Comparison of ENCODE assay signal across 2 cellular contexts in the genomic region with DNA sequence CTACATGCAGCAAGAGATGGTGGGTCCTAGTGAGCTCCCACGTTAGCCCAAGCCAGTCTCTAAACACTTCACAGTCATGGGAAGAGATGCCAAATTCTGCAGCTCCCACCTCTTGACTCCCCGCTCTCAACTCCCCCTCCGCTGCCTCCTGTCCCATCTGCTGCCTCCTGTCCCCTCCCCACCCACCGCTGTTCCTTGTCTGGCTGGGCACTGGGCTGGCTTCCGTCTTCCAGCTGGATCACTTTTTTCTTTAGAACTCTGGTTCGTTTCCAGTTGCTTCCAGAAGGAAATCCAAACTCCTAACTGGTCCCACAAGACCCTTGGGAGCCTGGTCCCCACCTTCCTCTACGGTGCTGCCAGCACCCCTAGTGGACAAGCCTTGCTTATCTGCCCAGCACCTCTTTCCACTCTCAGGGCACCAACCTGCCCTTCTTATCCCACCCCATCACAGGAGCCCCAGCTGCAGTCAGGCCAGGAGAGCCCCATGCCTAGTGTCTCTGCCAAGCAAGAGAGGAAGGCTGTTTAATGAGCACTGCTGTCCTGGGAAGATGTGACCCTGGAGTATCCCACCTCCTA.
TF ChIP-seq lines count a peak whose summit lies in the region.

No MANE protein-coding gene starts in this region.

TF ChIP-seq in HCT116, 20 proteins besides CTCF, POLR2A, EP300 and RAD21:
- TF ChIP-seq ZNF274 (IDR thresholded peaks at IDR 0.05; ENCODE audit: low read depth, low read length) (no peak), ELF1 (IDR thresholded peaks at IDR 0.05; ENCODE audit: borderline replicate concordance, low read depth) (no peak), SRF (IDR thresholded peaks at IDR 0.05; ENCODE audit: low read depth) (no peak), YY1 (IDR thresholded peaks at IDR 0.05; ENCODE audit: extremely low read depth, insufficient replicate concordance, low read depth, low read length) (no peak), POLR2AphosphoS5 (IDR thresholded peaks at IDR 0.05; ENCODE audit: low read depth, low read length) (no peak), EGR1 (IDR thresholded peaks at IDR 0.05; ENCODE audit: low read depth) (no peak)
- TF ChIP-seq, protein P1, sequence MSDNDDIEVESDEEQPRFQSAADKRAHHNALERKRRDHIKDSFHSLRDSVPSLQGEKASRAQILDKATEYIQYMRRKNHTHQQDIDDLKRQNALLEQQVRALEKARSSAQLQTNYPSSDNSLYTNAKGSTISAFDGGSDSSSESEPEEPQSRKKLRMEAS (IDR thresholded peaks at IDR 0.05), result no peak
- TF ChIP-seq, protein P2, sequence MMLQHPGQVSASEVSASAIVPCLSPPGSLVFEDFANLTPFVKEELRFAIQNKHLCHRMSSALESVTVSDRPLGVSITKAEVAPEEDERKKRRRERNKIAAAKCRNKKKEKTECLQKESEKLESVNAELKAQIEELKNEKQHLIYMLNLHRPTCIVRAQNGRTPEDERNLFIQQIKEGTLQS (IDR thresholded peaks at IDR 0.05), result no peak
- TF ChIP-seq, protein P3, sequence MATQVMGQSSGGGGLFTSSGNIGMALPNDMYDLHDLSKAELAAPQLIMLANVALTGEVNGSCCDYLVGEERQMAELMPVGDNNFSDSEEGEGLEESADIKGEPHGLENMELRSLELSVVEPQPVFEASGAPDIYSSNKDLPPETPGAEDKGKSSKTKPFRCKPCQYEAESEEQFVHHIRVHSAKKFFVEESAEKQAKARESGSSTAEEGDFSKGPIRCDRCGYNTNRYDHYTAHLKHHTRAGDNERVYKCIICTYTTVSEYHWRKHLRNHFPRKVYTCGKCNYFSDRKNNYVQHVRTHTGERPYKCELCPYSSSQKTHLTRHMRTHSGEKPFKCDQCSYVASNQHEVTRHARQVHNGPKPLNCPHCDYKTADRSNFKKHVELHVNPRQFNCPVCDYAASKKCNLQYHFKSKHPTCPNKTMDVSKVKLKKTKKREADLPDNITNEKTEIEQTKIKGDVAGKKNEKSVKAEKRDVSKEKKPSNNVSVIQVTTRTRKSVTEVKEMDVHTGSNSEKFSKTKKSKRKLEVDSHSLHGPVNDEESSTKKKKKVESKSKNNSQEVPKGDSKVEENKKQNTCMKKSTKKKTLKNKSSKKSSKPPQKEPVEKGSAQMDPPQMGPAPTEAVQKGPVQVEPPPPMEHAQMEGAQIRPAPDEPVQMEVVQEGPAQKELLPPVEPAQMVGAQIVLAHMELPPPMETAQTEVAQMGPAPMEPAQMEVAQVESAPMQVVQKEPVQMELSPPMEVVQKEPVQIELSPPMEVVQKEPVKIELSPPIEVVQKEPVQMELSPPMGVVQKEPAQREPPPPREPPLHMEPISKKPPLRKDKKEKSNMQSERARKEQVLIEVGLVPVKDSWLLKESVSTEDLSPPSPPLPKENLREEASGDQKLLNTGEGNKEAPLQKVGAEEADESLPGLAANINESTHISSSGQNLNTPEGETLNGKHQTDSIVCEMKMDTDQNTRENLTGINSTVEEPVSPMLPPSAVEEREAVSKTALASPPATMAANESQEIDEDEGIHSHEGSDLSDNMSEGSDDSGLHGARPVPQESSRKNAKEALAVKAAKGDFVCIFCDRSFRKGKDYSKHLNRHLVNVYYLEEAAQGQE (IDR thresholded peaks at IDR 0.05; ENCODE audit: low read depth), result no peak

TF ChIP-seq in GM12878, 131 proteins besides CTCF, POLR2A, EP300 and RAD21:
- TF ChIP-seq TCF7 (IDR thresholded peaks at IDR 0.05; ENCODE audit: borderline replicate concordance) (no peak), CHD4 (IDR thresholded peaks at IDR 0.05) (no peak), POU2F2 (IDR thresholded peaks at IDR 0.05; ENCODE audit: borderline replicate concordance, low read depth, low read length) (no peak), BMI1 (IDR thresholded peaks at IDR 0.05; ENCODE audit: borderline replicate concordance) (no peak), MYB (IDR thresholded peaks at IDR 0.05; ENCODE audit: borderline replicate concordance, low read depth, low read length) (no peak), BRCA1 (IDR thresholded peaks at IDR 0.05; ENCODE audit: low read depth, low read length) (no peak), ZNF207 (IDR thresholded peaks at IDR 0.05; ENCODE audit: borderline replicate concordance) (no peak)
- TF ChIP-seq, protein P4, sequence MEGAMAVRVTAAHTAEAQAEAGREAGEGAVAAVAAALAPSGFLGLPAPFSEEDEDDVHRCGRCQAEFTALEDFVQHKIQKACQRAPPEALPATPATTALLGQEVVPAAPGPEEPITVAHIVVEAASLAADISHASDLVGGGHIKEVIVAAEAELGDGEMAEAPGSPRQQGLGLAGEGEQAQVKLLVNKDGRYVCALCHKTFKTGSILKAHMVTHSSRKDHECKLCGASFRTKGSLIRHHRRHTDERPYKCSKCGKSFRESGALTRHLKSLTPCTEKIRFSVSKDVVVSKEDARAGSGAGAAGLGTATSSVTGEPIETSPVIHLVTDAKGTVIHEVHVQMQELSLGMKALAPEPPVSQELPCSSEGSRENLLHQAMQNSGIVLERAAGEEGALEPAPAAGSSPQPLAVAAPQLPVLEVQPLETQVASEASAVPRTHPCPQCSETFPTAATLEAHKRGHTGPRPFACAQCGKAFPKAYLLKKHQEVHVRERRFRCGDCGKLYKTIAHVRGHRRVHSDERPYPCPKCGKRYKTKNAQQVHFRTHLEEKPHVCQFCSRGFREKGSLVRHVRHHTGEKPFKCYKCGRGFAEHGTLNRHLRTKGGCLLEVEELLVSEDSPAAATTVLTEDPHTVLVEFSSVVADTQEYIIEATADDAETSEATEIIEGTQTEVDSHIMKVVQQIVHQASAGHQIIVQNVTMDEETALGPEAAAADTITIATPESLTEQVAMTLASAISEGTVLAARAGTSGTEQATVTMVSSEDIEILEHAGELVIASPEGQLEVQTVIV (IDR thresholded peaks at IDR 0.05; ENCODE audit: borderline replicate concordance, partially characterized antibody), result no peak
- TF ChIP-seq, protein P5, sequence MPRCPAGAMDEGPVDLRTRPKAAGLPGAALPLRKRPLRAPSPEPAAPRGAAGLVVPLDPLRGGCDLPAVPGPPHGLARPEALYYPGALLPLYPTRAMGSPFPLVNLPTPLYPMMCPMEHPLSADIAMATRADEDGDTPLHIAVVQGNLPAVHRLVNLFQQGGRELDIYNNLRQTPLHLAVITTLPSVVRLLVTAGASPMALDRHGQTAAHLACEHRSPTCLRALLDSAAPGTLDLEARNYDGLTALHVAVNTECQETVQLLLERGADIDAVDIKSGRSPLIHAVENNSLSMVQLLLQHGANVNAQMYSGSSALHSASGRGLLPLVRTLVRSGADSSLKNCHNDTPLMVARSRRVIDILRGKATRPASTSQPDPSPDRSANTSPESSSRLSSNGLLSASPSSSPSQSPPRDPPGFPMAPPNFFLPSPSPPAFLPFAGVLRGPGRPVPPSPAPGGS (IDR thresholded peaks at IDR 0.05; ENCODE audit: borderline replicate concordance, insufficient read depth, low read depth, low read length, poor library complexity, severe bottlenecking), result no peak
- TF ChIP-seq, protein P3 (IDR thresholded peaks at IDR 0.05; ENCODE audit: low read depth, low read length), result no peak
